In the genomic region with DNA sequence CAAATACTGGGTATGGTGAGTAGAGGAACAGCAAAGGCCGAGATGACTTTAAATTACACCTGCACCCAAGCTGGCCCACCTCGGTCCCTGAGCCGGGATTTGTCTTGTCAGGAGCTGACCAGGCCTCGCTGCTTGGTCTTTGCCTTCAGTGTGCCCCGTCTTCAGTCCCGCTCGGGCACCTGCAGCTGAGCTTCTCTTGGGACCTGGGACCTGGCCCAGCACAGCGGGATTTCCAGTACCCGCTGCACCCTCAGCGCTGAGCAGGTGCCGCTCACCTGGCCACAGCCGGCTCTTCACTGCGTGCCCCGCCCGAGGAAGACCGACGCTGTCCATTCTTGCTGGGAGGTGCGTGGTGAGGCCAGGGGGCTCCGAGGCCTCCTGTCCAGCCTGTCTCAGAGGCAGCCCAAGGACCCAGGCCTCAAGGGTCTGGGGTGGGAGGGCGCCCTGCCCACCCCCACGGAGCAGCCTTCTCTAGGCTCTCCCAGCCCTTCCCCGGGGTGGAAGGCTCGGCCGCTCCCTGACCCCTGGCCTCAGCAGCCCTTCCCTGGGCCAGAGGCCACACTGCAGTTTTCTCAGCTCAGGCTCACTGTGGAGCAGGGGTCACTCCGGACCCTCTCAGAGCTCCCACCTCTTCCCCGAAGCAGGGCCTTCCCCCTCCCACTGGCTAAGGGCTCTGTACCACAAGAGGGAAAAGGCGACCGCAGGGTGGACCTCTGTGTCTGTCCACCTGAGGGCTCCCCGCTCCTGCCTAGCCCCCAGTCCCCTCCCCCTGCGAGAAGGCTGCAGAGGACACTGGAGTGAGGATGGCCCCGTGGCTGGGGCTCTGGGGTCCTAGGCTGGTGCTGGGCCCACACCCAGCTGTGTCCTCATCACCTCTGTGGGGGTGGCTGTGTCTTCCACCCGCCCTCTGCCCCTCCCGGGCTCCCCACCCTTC, we compare ENCODE assay signal across 17 cellular contexts.
"Had no signal": no experiment of that assay in that cellular context is flagged by ENCODE, and none has a peak within 500 bp of the region (broad histone marks: within the 10 kb centered on the region; RNA-seq: fewer than 3 reads in every experiment).

No MANE protein-coding gene starts in this region.

- H3K4me1 Mint-ChIP-seq: naive thymus-derived CD8-positive, alpha-beta T cell; neural crest cell; stimulated activated naive CD8-positive, alpha-beta T cell treated with anti-CD3 and anti-CD28 coated beads, Interleukin-15, amount 100 ng/mL, for 72 hours had no signal

- H3K4me3 Mint-ChIP-seq: naive thymus-derived CD8-positive, alpha-beta T cell; neural crest cell; stimulated activated naive B cell treated with anti-CD40 and anti-IgM and Interleukin-4, amounts not matched to agents 10 μg/mL and 1 μg/mL and 100 μg/mL, for 72 hours; stimulated activated naive CD8-positive, alpha-beta T cell treated with anti-CD3 and anti-CD28 coated beads, Interleukin-15, amount 100 ng/mL, for 72 hours had no signal

- H3K27me3 Mint-ChIP-seq: stimulated activated naive CD8-positive, alpha-beta T cell treated with anti-CD3 and anti-CD28 coated beads, Interleukin-15, amount 100 ng/mL, for 72 hours had no signal

- H3K27me3 ChIP-seq: esophagus muscularis mucosa, sigmoid colon, testis, tibial nerve had no signal

- DNase-seq: effector memory CD4-positive, alpha-beta T cell; gastrocnemius medialis; glutamatergic neuron; kidney glomerular epithelial cell; naive thymus-derived CD8-positive, alpha-beta T cell; occipital lobe; sigmoid colon; stimulated activated CD4-positive, alpha-beta T cell treated with anti-CD3 and anti-CD28 coated beads, Interleukin-2, amount 100 ng/mL, for 24 hours; stimulated activated CD4-positive, alpha-beta T cell treated with anti-CD3 and anti-CD28 coated beads, Interleukin-4, amount 100 ng/mL, for 4 hours; stimulated activated naive B cell treated with anti-CD40 and anti-IgM and Interleukin-4, amounts not matched to agents 10 μg/mL and 1 μg/mL and 100 μg/mL, for 72 hours; stimulated activated naive CD8-positive, alpha-beta T cell treated with anti-CD3 and anti-CD28 coated beads, Interleukin-15, amount 100 ng/mL, for 72 hours; testis had no signal

- H3K9me3 ChIP-seq: esophagus muscularis mucosa, gastrocnemius medialis, sigmoid colon, testis, tibial nerve had no signal

- H3K36me3 ChIP-seq: esophagus muscularis mucosa, gastrocnemius medialis, sigmoid colon, tibial nerve had no signal

- H3K9me3 Mint-ChIP-seq: neural crest cell; stimulated activated naive CD8-positive, alpha-beta T cell treated with anti-CD3 and anti-CD28 coated beads, Interleukin-15, amount 100 ng/mL, for 72 hours had no signal

- H3K4me1 ChIP-seq: gastrocnemius medialis, testis, tibial nerve had no signal

- H3K36me3 Mint-ChIP-seq: naive thymus-derived CD8-positive, alpha-beta T cell had no signal

- H3K4me3 ChIP-seq: esophagus muscularis mucosa, gastrocnemius medialis, sigmoid colon, skin epidermis, testis, tibial nerve had no signal

- H3K27ac Mint-ChIP-seq: naive thymus-derived CD8-positive, alpha-beta T cell; stimulated activated naive B cell treated with anti-CD40 and anti-IgM and Interleukin-4, amounts not matched to agents 10 μg/mL and 1 μg/mL and 100 μg/mL, for 72 hours had no signal

- ATAC-seq: gastrocnemius medialis; naive thymus-derived CD8-positive, alpha-beta T cell; stimulated activated naive B cell treated with anti-CD40 and anti-IgM and Interleukin-4, amounts not matched to agents 10 μg/mL and 1 μg/mL and 100 μg/mL, for 72 hours; stimulated activated naive CD8-positive, alpha-beta T cell treated with anti-CD3 and anti-CD28 coated beads, Interleukin-15, amount 100 ng/mL, for 72 hours had no signal

- H3K27ac ChIP-seq: epithelial cell of prostate, esophagus muscularis mucosa, gastrocnemius medialis, skin epidermis, testis, tibial nerve had no signal
